In genomic region chr3:187318819-187319616, GRCh38 we compare ENCODE assay signal across 1 cellular context.
TF ChIP-seq lines count a peak whose summit lies in the region.

No MANE protein-coding gene starts in this region.

TF ChIP-seq in HCT116, 20 proteins besides CTCF, POLR2A, EP300 and RAD21:
- TF ChIP-seq CBX3 (IDR thresholded peaks at IDR 0.05; ENCODE audit: low read depth) (no peak), CEBPB (IDR thresholded peaks at IDR 0.05; ENCODE audit: low read depth) (no peak), TCF7L2 (IDR thresholded peaks at IDR 0.05; ENCODE audit: borderline replicate concordance, extremely low read depth, insufficient read depth, insufficient read length) (no peak), EZH2 (IDR thresholded peaks at IDR 0.05) (no peak), ELF1 (IDR thresholded peaks at IDR 0.05; ENCODE audit: borderline replicate concordance, low read depth) (no peak), ZBTB33 (IDR thresholded peaks at IDR 0.05; ENCODE audit: extremely low read depth, insufficient replicate concordance, low read length) (no peak), REST (IDR thresholded peaks at IDR 0.05; ENCODE audit: low read depth) (no peak)
- TF ChIP-seq, protein P1, sequence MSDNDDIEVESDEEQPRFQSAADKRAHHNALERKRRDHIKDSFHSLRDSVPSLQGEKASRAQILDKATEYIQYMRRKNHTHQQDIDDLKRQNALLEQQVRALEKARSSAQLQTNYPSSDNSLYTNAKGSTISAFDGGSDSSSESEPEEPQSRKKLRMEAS (IDR thresholded peaks at IDR 0.05) = no peak
